Comparison of ENCODE assay signal across 1 cellular context in the genomic region with DNA sequence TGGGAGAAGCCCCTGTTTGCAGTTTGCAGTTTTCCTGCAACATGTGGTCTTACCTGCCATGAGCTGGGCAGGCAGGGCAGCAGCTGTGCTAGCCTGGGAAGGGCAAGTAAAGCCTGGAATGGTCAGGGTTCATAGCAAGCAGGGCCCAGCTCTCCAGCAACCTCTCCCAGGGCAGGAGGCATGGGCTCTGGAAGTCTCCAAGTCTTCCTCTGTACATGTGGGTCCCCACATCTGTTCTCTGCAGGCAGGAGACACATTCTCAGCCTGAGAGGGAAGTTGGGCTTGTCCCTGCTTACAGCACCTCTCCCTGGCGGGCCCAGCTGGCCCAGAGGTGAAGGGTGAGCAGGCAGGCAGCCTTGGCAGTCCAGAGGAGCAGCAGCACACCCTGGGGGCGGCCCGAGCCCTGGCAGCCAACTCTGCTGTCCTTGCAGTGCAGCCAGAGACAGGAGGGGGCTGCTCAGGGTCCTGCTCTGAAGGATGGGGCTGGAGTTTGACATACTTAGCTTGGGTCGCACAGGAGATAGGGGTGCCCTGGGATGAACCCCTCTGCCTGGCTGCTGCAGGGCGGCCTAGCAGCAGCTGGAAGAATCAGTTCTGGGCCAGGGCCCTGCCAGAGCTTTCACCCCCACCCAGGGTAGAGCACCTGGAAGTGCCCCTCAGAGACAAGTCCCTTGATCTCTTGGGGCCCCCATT.
TF ChIP-seq lines count a peak whose summit lies in the region.

No MANE protein-coding gene starts in this region.

TF ChIP-seq in HepG2, 621 proteins besides CTCF, POLR2A, EP300 and RAD21 (continued from another document and continues in another):
- TF ChIP-seq, protein P1, sequence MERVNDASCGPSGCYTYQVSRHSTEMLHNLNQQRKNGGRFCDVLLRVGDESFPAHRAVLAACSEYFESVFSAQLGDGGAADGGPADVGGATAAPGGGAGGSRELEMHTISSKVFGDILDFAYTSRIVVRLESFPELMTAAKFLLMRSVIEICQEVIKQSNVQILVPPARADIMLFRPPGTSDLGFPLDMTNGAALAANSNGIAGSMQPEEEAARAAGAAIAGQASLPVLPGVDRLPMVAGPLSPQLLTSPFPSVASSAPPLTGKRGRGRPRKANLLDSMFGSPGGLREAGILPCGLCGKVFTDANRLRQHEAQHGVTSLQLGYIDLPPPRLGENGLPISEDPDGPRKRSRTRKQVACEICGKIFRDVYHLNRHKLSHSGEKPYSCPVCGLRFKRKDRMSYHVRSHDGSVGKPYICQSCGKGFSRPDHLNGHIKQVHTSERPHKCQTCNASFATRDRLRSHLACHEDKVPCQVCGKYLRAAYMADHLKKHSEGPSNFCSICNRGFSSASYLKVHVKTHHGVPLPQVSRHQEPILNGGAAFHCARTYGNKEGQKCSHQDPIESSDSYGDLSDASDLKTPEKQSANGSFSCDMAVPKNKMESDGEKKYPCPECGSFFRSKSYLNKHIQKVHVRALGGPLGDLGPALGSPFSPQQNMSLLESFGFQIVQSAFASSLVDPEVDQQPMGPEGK (CRISPR knock-in tag; IDR thresholded peaks at IDR 0.05), result peak; percentile 86
- TF ChIP-seq ZNF644 (CRISPR knock-in tag; IDR thresholded peaks at IDR 0.05; ENCODE audit: low read depth) (0 out of 2 replicates have a peak, but pooled peaks have one; percentile 17), ZNF33A (CRISPR knock-in tag; IDR thresholded peaks at IDR 0.05; ENCODE audit: borderline replicate concordance) (no peak), KDM3A (CRISPR knock-in tag; IDR thresholded peaks at IDR 0.05; ENCODE audit: low read depth) (peak; percentile 86; the same call in 1 of the 2 replicates), YEATS4 (CRISPR knock-in tag; IDR thresholded peaks at IDR 0.05; ENCODE audit: borderline replicate concordance) (no peak), ZNF7 (CRISPR knock-in tag; IDR thresholded peaks at IDR 0.05) (no peak), EZH2 (conservative IDR thresholded peaks at IDR 0.05; ENCODE audit: low read depth, low read length) (no peak), ZNF577 (CRISPR knock-in tag; IDR thresholded peaks at IDR 0.05; ENCODE audit: borderline replicate concordance, low read depth) (no peak), SNAPC2 (CRISPR knock-in tag; IDR thresholded peaks at IDR 0.05) (no peak), RFX1 (IDR thresholded peaks at IDR 0.05) (no peak), XBP1 (CRISPR knock-in tag; IDR thresholded peaks at IDR 0.05) (no peak), ZNF724P (CRISPR knock-in tag; IDR thresholded peaks at IDR 0.05; ENCODE audit: borderline replicate concordance) (peak; percentile 31; the same call in 1 of the 2 replicates), ZNF354B (CRISPR knock-in tag; IDR thresholded peaks at IDR 0.05) (0 out of 2 replicates have a peak, but pooled peaks have one; percentile 63), ZNF841 (CRISPR knock-in tag; IDR thresholded peaks at IDR 0.05; ENCODE audit: borderline replicate concordance) (no peak), ZSCAN20 (CRISPR knock-in tag; IDR thresholded peaks at IDR 0.05; ENCODE audit: borderline replicate concordance) (no peak), CBX1 (IDR thresholded peaks at IDR 0.05; ENCODE audit: low read depth) (peak; percentile 77), ZNF343 (CRISPR knock-in tag; IDR thresholded peaks at IDR 0.05) (no peak), FIP1L1 (IDR thresholded peaks at IDR 0.05; ENCODE audit: borderline replicate concordance, insufficient read depth, low read depth, low read length) (no peak), PHF8 (CRISPR knock-in tag; IDR thresholded peaks at IDR 0.05) (0 out of 2 replicates have a peak, but pooled peaks have one; percentile 39), HNF4A (CRISPR knock-in tag; IDR thresholded peaks at IDR 0.05) (peak; percentile 40; the same call in 1 of the 2 replicates), ZNF124 (CRISPR knock-in tag; IDR thresholded peaks at IDR 0.05) (peak; percentile 84), RORA (CRISPR knock-in tag; IDR thresholded peaks at IDR 0.05) (no peak), ZBTB1 (CRISPR knock-in tag; IDR thresholded peaks at IDR 0.05; ENCODE audit: borderline replicate concordance) (no peak), ARNT2 (CRISPR knock-in tag; IDR thresholded peaks at IDR 0.05; ENCODE audit: low read depth) (0 out of 2 replicates have a peak, but pooled peaks have one; percentile 46), TRIM24 (CRISPR knock-in tag; IDR thresholded peaks at IDR 0.05) (no peak; the same call in 1 of the 2 replicates), ZNF768 (CRISPR knock-in tag; IDR thresholded peaks at IDR 0.05) (peak; percentile 79; the same call in 1 of the 2 replicates), CREB1 (IDR thresholded peaks at IDR 0.05) (no peak), CREB1 (CRISPR knock-in tag; IDR thresholded peaks at IDR 0.05) (no peak), ZNF331 (CRISPR knock-in tag; IDR thresholded peaks at IDR 0.05) (peak; percentile 90), MED1 (CRISPR knock-in tag; IDR thresholded peaks at IDR 0.05) (peak; percentile 83), ZNF430 (CRISPR knock-in tag; IDR thresholded peaks at IDR 0.05) (0 out of 2 replicates have a peak, but pooled peaks have one; percentile 52), ZNF441 (CRISPR knock-in tag; IDR thresholded peaks at IDR 0.05; ENCODE audit: borderline replicate concordance) (no peak), SP1 (IDR thresholded peaks at IDR 0.05) (no peak), SP1 (CRISPR knock-in tag; IDR thresholded peaks at IDR 0.05) (0 out of 2 replicates have a peak, but pooled peaks have one; percentile 51), RBM39 (IDR thresholded peaks at IDR 0.05; ENCODE audit: low read depth, low read length, poor library complexity, severe bottlenecking) (peak; percentile 62), HMGA1 (CRISPR knock-in tag; conservative IDR thresholded peaks at IDR 0.05) (no peak), ZNF460 (CRISPR knock-in tag; IDR thresholded peaks at IDR 0.05; ENCODE audit: borderline replicate concordance) (no peak), ZNF326 (CRISPR knock-in tag; IDR thresholded peaks at IDR 0.05; ENCODE audit: borderline replicate concordance) (no peak), ZNF12 (CRISPR knock-in tag; IDR thresholded peaks at IDR 0.05) (peak; percentile 52; the same call in 1 of the 2 replicates), FOXK1 (CRISPR knock-in tag; IDR thresholded peaks at IDR 0.05; ENCODE audit: borderline replicate concordance, low read depth) (0 out of 2 replicates have a peak, but pooled peaks have one; percentile 58), TOPORS (CRISPR knock-in tag; IDR thresholded peaks at IDR 0.05) (no peak), CBFB (CRISPR knock-in tag; IDR thresholded peaks at IDR 0.05) (peak; percentile 84)
- TF ChIP-seq, protein P2, sequence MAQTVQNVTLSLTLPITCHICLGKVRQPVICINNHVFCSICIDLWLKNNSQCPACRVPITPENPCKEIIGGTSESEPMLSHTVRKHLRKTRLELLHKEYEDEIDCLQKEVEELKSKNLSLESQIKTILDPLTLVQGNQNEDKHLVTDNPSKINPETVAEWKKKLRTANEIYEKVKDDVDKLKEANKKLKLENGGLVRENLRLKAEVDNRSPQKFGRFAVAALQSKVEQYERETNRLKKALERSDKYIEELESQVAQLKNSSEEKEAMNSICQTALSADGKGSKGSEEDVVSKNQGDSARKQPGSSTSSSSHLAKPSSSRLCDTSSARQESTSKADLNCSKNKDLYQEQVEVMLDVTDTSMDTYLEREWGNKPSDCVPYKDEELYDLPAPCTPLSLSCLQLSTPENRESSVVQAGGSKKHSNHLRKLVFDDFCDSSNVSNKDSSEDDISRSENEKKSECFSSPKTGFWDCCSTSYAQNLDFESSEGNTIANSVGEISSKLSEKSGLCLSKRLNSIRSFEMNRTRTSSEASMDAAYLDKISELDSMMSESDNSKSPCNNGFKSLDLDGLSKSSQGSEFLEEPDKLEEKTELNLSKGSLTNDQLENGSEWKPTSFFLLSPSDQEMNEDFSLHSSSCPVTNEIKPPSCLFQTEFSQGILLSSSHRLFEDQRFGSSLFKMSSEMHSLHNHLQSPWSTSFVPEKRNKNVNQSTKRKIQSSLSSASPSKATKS (CRISPR knock-in tag; IDR thresholded peaks at IDR 0.05), result no peak
- TF ChIP-seq, protein P3, sequence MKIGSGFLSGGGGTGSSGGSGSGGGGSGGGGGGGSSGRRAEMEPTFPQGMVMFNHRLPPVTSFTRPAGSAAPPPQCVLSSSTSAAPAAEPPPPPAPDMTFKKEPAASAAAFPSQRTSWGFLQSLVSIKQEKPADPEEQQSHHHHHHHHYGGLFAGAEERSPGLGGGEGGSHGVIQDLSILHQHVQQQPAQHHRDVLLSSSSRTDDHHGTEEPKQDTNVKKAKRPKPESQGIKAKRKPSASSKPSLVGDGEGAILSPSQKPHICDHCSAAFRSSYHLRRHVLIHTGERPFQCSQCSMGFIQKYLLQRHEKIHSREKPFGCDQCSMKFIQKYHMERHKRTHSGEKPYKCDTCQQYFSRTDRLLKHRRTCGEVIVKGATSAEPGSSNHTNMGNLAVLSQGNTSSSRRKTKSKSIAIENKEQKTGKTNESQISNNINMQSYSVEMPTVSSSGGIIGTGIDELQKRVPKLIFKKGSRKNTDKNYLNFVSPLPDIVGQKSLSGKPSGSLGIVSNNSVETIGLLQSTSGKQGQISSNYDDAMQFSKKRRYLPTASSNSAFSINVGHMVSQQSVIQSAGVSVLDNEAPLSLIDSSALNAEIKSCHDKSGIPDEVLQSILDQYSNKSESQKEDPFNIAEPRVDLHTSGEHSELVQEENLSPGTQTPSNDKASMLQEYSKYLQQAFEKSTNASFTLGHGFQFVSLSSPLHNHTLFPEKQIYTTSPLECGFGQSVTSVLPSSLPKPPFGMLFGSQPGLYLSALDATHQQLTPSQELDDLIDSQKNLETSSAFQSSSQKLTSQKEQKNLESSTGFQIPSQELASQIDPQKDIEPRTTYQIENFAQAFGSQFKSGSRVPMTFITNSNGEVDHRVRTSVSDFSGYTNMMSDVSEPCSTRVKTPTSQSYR (CRISPR knock-in tag; IDR thresholded peaks at IDR 0.05; ENCODE audit: borderline replicate concordance), result no peak
- TF ChIP-seq, protein P4, sequence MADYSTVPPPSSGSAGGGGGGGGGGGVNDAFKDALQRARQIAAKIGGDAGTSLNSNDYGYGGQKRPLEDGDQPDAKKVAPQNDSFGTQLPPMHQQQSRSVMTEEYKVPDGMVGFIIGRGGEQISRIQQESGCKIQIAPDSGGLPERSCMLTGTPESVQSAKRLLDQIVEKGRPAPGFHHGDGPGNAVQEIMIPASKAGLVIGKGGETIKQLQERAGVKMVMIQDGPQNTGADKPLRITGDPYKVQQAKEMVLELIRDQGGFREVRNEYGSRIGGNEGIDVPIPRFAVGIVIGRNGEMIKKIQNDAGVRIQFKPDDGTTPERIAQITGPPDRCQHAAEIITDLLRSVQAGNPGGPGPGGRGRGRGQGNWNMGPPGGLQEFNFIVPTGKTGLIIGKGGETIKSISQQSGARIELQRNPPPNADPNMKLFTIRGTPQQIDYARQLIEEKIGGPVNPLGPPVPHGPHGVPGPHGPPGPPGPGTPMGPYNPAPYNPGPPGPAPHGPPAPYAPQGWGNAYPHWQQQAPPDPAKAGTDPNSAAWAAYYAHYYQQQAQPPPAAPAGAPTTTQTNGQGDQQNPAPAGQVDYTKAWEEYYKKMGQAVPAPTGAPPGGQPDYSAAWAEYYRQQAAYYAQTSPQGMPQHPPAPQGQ (CRISPR knock-in tag; IDR thresholded peaks at IDR 0.05; ENCODE audit: borderline replicate concordance), result peak; percentile 77; the same call in 1 of the 2 replicates
- TF ChIP-seq, protein P5, sequence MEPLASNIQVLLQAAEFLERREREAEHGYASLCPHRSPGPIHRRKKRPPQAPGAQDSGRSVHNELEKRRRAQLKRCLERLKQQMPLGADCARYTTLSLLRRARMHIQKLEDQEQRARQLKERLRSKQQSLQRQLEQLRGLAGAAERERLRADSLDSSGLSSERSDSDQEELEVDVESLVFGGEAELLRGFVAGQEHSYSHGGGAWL (CRISPR knock-in tag; IDR thresholded peaks at IDR 0.05), result peak; percentile 57; the same call in 1 of the 2 replicates
- TF ChIP-seq, protein P6, sequence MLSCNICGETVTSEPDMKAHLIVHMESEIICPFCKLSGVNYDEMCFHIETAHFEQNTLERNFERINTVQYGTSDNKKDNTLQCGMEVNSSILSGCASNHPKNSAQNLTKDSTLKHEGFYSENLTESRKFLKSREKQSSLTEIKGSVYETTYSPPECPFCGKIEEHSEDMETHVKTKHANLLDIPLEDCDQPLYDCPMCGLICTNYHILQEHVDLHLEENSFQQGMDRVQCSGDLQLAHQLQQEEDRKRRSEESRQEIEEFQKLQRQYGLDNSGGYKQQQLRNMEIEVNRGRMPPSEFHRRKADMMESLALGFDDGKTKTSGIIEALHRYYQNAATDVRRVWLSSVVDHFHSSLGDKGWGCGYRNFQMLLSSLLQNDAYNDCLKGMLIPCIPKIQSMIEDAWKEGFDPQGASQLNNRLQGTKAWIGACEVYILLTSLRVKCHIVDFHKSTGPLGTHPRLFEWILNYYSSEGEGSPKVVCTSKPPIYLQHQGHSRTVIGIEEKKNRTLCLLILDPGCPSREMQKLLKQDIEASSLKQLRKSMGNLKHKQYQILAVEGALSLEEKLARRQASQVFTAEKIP (CRISPR knock-in tag; IDR thresholded peaks at IDR 0.05; ENCODE audit: borderline replicate concordance), result no peak
- TF ChIP-seq, protein P7, sequence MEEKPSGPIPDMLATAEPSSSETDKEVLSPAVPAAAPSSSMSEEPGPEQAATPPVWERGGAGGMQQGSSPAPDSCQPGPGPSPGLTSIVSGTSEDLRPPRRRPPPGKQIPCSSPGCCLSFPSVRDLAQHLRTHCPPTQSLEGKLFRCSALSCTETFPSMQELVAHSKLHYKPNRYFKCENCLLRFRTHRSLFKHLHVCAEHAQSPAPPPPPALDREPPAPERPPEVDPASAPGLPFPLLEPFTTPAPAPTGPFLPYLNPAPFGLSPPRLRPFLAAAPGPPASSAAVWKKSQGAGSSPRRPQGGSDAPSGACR (CRISPR knock-in tag; IDR thresholded peaks at IDR 0.05), result 0 out of 2 replicates have a peak, but pooled peaks have one; percentile 77
- TF ChIP-seq, protein P8, sequence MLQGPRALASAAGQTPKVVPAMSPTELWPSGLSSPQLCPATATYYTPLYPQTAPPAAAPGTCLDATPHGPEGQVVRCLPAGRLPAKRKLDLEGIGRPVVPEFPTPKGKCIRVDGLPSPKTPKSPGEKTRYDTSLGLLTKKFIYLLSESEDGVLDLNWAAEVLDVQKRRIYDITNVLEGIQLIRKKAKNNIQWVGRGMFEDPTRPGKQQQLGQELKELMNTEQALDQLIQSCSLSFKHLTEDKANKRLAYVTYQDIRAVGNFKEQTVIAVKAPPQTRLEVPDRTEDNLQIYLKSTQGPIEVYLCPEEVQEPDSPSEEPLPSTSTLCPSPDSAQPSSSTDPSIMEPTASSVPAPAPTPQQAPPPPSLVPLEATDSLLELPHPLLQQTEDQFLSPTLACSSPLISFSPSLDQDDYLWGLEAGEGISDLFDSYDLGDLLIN (CRISPR knock-in tag; IDR thresholded peaks at IDR 0.05; ENCODE audit: borderline replicate concordance), result no peak
